Comparison of ENCODE assay signal across 18 cellular contexts in genomic region chr16:66712512-66712911, GRCh38.
"Had no signal": no experiment of that assay in that cellular context is flagged by ENCODE, and none has a peak within 500 bp of the region (broad histone marks: within the 10 kb centered on the region; RNA-seq: fewer than 3 reads in every experiment).

No MANE protein-coding gene starts in this region.

- H3K9me3 ChIP-seq: gastroesophageal sphincter, thyroid gland had no signal

- H3K4me3 Mint-ChIP-seq: activated naive CD8-positive, alpha-beta T cell treated with anti-CD3 and anti-CD28 coated beads, Interleukin-2, amount 10 ng/mL, durations not matched to agents 7 days and 5 days; activated T-cell treated with anti-CD3 and anti-CD28 coated beads, Interleukin-2, amount 50 U/mL, for 4 hours; endodermal cell; T-cell had no signal

- H3K27me3 ChIP-seq: gastroesophageal sphincter, thyroid gland had no signal

- H3K9me3 Mint-ChIP-seq: activated naive CD8-positive, alpha-beta T cell treated with anti-CD3 and anti-CD28 coated beads, Interleukin-2, amount 10 ng/mL, durations not matched to agents 7 days and 5 days; activated T-cell treated with anti-CD3 and anti-CD28 coated beads, Interleukin-2, amount 50 U/mL, for 4 hours; T-cell had no signal

- H3K27ac Mint-ChIP-seq: activated naive CD8-positive, alpha-beta T cell treated with anti-CD3 and anti-CD28 coated beads, Interleukin-2, amount 10 ng/mL, durations not matched to agents 7 days and 5 days; endodermal cell; T-cell had no signal

- H3K4me1 Mint-ChIP-seq: activated naive CD8-positive, alpha-beta T cell treated with anti-CD3 and anti-CD28 coated beads, Interleukin-2, amount 10 ng/mL, durations not matched to agents 7 days and 5 days; endodermal cell; T-cell had no signal

- H3K4me3 ChIP-seq: gastroesophageal sphincter, smooth muscle cell, thyroid gland had no signal

- H3K36me3 Mint-ChIP-seq: activated naive CD8-positive, alpha-beta T cell treated with anti-CD3 and anti-CD28 coated beads, Interleukin-2, amount 10 ng/mL, durations not matched to agents 7 days and 5 days; T-cell had no signal

- FAIRE-seq: islet of Langerhans, TTC549 had no signal

- H3K36me3 ChIP-seq: gastroesophageal sphincter, thyroid gland, WERI-Rb-1 had no signal

- H3K27ac ChIP-seq: gastroesophageal sphincter, WERI-Rb-1 had no signal

- H3K4me2 ChIP-seq: smooth muscle cell had no signal

- ATAC-seq: gastroesophageal sphincter, sciatic nerve, T-cell had no signal

- DNase-seq: activated CD8-positive, alpha-beta memory T cell treated with anti-CD3 and anti-CD28 coated beads for 24 hours; activated CD8-positive, alpha-beta memory T cell treated with anti-CD3 and anti-CD28 coated beads, Interleukin-2, amount 50 U/mL, for 4 hours; activated naive CD4-positive, alpha-beta T cell treated with Interleukin-2 at 50 U/mL for 16 hours; activated naive CD8-positive, alpha-beta T cell treated with anti-CD3 and anti-CD28 coated beads, Interleukin-2, amount 10 ng/mL, durations not matched to agents 7 days and 5 days; activated T-cell treated with anti-CD3 and anti-CD28 coated beads, Interleukin-2, amount 50 U/mL, for 4 hours; cortex of kidney; endodermal cell; stimulated activated CD4-positive, alpha-beta T cell treated with anti-CD3 and anti-CD28 coated beads, Interleukin-15, amount 100 ng/mL, for 24 hours; stimulated activated naive CD4-positive, alpha-beta T cell treated with Interleukin-2 at 50 U/mL for 16 hours; substantia nigra; T-cell; thyroid gland; WERI-Rb-1 had no signal
